30 cellular contexts compared by ENCODE assay signal in genomic region chr13:29805994-29806748, GRCh38. TPM values are rescaled to one million over a fixed set of nuclear protein-coding genes. Genes with fewer than 3 reads are reported as not detected.
DNase-seq lines count a peak whose midpoint lies in the region; ATAC-seq and TF ChIP-seq lines count a peak whose summit lies in the region.
"Had no signal": no experiment of that assay in that cellular context is flagged by ENCODE, and none has a peak within 500 bp of the region (broad histone marks: within the 10 kb centered on the region; RNA-seq: fewer than 3 reads in every experiment).

No MANE protein-coding gene starts in this region.

- peak; percentile 84 to 89 for ATAC-seq in activated CD4-positive, CD25-positive, alpha-beta regulatory T cell treated with anti-CD3 and anti-CD28 coated beads, Interleukin-2, amount 50 U/mL, for 24 hours
- ATAC-seq in activated naive CD8-positive, alpha-beta T cell treated with anti-CD3 and anti-CD28 coated beads, Interleukin-2, amount 50 U/mL, for 24 hours = peak; percentile 57
- peak; percentile 83 to 87 for ATAC-seq in activated T-cell treated with anti-CD3 and anti-CD28 coated beads, Interleukin-2, amount 50 U/mL, for 4 hours
- ATAC-seq in stimulated activated naive CD8-positive, alpha-beta T cell treated with anti-CD3 and anti-CD28 coated beads, Interleukin-15, Interleukin-2, amounts not matched to agents 100 U/mL and 50 U/mL, for 24 hours = peak; percentile 69
- ATAC-seq: HCT116, pancreas had no signal

- H3K27me3 Mint-ChIP-seq in activated naive CD8-positive, alpha-beta T cell treated with anti-CD3 and anti-CD28 coated beads, Interleukin-2, amount 50 U/mL, for 24 hours = no peaks in the 10 kb centered on the region
- H3K27me3 Mint-ChIP-seq in activated naive CD8-positive, alpha-beta T cell treated with anti-CD3 and anti-CD28 coated beads for 36 hours = no peaks in the 10 kb centered on the region
- H3K27me3 Mint-ChIP-seq in activated T-cell treated with anti-CD3 and anti-CD28 coated beads, Interleukin-2, amount 50 U/mL, for 4 hours (ENCODE audit: low read depth) = no peaks in the 10 kb centered on the region

- peaks cover 37% of the 10 kb centered on the region for H3K4me1 Mint-ChIP-seq in activated naive CD8-positive, alpha-beta T cell treated with anti-CD3 and anti-CD28 coated beads, Interleukin-2, amount 50 U/mL, for 24 hours
- peaks cover 25% of the 10 kb centered on the region for H3K4me1 Mint-ChIP-seq in activated naive CD8-positive, alpha-beta T cell treated with anti-CD3 and anti-CD28 coated beads for 36 hours
- peaks cover 37% of the 10 kb centered on the region for H3K4me1 Mint-ChIP-seq in activated T-cell treated with anti-CD3 and anti-CD28 coated beads, Interleukin-2, amount 50 U/mL, for 4 hours (ENCODE audit: low read depth)

- H3K4me3 Mint-ChIP-seq in activated naive CD8-positive, alpha-beta T cell treated with anti-CD3 and anti-CD28 coated beads, Interleukin-2, amount 50 U/mL, for 24 hours = no peak overlapping the region
- no peak overlapping the region for H3K4me3 Mint-ChIP-seq in activated naive CD8-positive, alpha-beta T cell treated with anti-CD3 and anti-CD28 coated beads for 36 hours
- no peak overlapping the region for H3K4me3 Mint-ChIP-seq in activated T-cell treated with anti-CD3 and anti-CD28 coated beads, Interleukin-2, amount 50 U/mL, for 4 hours
- H3K4me3 Mint-ChIP-seq: CD14-positive monocyte, endodermal cell, neural crest cell had no signal

- intact Hi-C loops in esophagus squamous epithelium (cut with DNase I) (no loop called here), A673 (cut with micrococcal nuclease; ENCODE audit: unreplicated experiment) (no loop called here)

- H3K4me3 ChIP-seq in esophagus squamous epithelium (no peak overlapping the region), A673 (ENCODE audit: low read depth, low read length, poor library complexity, severe bottlenecking) (no peak overlapping the region)
- H3K4me3 ChIP-seq: left ventricle myocardium inferior, pancreas, SJCRH30, transverse colon had no signal

- TF ChIP-seq CTCF in esophagus squamous epithelium (IDR thresholded peaks at IDR 0.05) (no peak), A673 (conservative IDR thresholded peaks at IDR 0.05; ENCODE audit: low read depth, low read length) (no peak)

- H3K27me3 ChIP-seq in esophagus squamous epithelium (no peaks in the 10 kb centered on the region), A673 (replicated peaks; ENCODE audit: insufficient read depth, low read depth, low read length, poor library complexity) (no peaks in the 10 kb centered on the region)
- H3K27me3 ChIP-seq: brain microvascular endothelial cell, pancreas, SJCRH30, transverse colon had no signal

- H3K4me1 ChIP-seq in esophagus squamous epithelium (peaks cover 0 to 23% (median 0%) of the 10 kb centered on the region in 3 donors), A673 (ENCODE audit: insufficient read depth, low read length, poor library complexity, severe bottlenecking) (no peaks in the 10 kb centered on the region)
- H3K4me1 ChIP-seq: SJCRH30 had no signal

- H3K36me3 ChIP-seq in esophagus squamous epithelium (no peaks in the 10 kb centered on the region), A673 (ENCODE audit: insufficient read depth, low read length, poor library complexity, severe bottlenecking) (no peaks in the 10 kb centered on the region)
- H3K36me3 ChIP-seq: brain microvascular endothelial cell, left ventricle myocardium inferior, pancreas, SJCRH30, transverse colon had no signal

- no peak for DNase-seq in activated CD4-positive, CD25-positive, alpha-beta regulatory T cell treated with anti-CD3 and anti-CD28 coated beads, Interleukin-2, amount 50 U/mL, for 72 hours
- no peak for DNase-seq in activated naive CD8-positive, alpha-beta T cell treated with anti-CD3 and anti-CD28 coated beads, Interleukin-2, amount 50 U/mL, for 24 hours
- DNase-seq in activated naive CD8-positive, alpha-beta T cell treated with anti-CD3 and anti-CD28 coated beads for 36 hours = no peak
- DNase-seq in activated T-cell treated with anti-CD3 and anti-CD28 coated beads, Interleukin-2, amount 50 U/mL, for 4 hours = no peak
- DNase-seq in stimulated activated naive CD8-positive, alpha-beta T cell treated with anti-CD3 and anti-CD28 coated beads, Interleukin-15, Interleukin-2, amounts not matched to agents 100 U/mL and 50 U/mL, for 24 hours = no peak
- DNase-seq in esophagus squamous epithelium (lab: John Stamatoyannopoulos, UW) (no peak), A673 (ENCODE audit: low spot score) (no peak)
- DNase-seq: 8988T; activated CD4-positive, alpha-beta T cell treated with anti-CD3 and anti-CD28 coated beads, Interleukin-2, amount 50 U/mL, for 1 hour; activated CD8-positive, alpha-beta memory T cell treated with anti-CD3 and anti-CD28 coated beads, Interleukin-2, amount 50 U/mL, for 48 hours; activated gamma-delta T cell treated with Interleukin-2 at 50 U/mL for 16 hours; amygdala; brain microvascular endothelial cell; cerebellar nuclear complex; dermis blood vessel endothelial cell; endodermal cell; left ventricle myocardium inferior; mesendoderm; NCI-H1694 treated with DMSO at 0.1 percent for 48 hours; NCI-H446 treated with DMSO at 0.1 percent for 48 hours; pancreas; RPMI8226; SJCRH30; SW 1271; T-helper 9 cell; transverse colon had no signal

- POLR2A ChIA-PET in A673 (lab: Charles Lee; ENCODE audit: low non-redundant PET) = no interaction called here

- CTCF ChIA-PET in A673 (lab: Charles Lee) = no interaction called here

- TF ChIP-seq POLR2A in esophagus squamous epithelium (IDR thresholded peaks at IDR 0.05) = no peak

- no peaks in the 10 kb centered on the region for H3K9me3 Mint-ChIP-seq in activated naive CD8-positive, alpha-beta T cell treated with anti-CD3 and anti-CD28 coated beads, Interleukin-2, amount 50 U/mL, for 24 hours
- no peaks in the 10 kb centered on the region for H3K9me3 Mint-ChIP-seq in activated naive CD8-positive, alpha-beta T cell treated with anti-CD3 and anti-CD28 coated beads for 36 hours
- H3K9me3 Mint-ChIP-seq in activated T-cell treated with anti-CD3 and anti-CD28 coated beads, Interleukin-2, amount 50 U/mL, for 4 hours = no peaks in the 10 kb centered on the region
- H3K9me3 Mint-ChIP-seq: CD14-positive monocyte, endodermal cell, neural crest cell had no signal

- H3K36me3 Mint-ChIP-seq in activated naive CD8-positive, alpha-beta T cell treated with anti-CD3 and anti-CD28 coated beads, Interleukin-2, amount 50 U/mL, for 24 hours (ENCODE audit: low read depth) = no peaks in the 10 kb centered on the region
- H3K36me3 Mint-ChIP-seq in activated naive CD8-positive, alpha-beta T cell treated with anti-CD3 and anti-CD28 coated beads for 36 hours = no peaks in the 10 kb centered on the region
- H3K36me3 Mint-ChIP-seq in activated T-cell treated with anti-CD3 and anti-CD28 coated beads, Interleukin-2, amount 50 U/mL, for 4 hours (ENCODE audit: insufficient read depth) = peaks cover 3% of the 10 kb centered on the region

- H3K27ac Mint-ChIP-seq in activated naive CD8-positive, alpha-beta T cell treated with anti-CD3 and anti-CD28 coated beads, Interleukin-2, amount 50 U/mL, for 24 hours = no peak overlapping the region
- no peak overlapping the region for H3K27ac Mint-ChIP-seq in activated naive CD8-positive, alpha-beta T cell treated with anti-CD3 and anti-CD28 coated beads for 36 hours
- H3K27ac Mint-ChIP-seq: CD14-positive monocyte, endodermal cell had no signal

- H3K27ac ChIP-seq in esophagus squamous epithelium (no peak overlapping the region), A673 (ENCODE audit: low read depth, low read length, poor library complexity, severe bottlenecking) (no peak overlapping the region)
- H3K27ac ChIP-seq: brain microvascular endothelial cell, left ventricle myocardium inferior, SJCRH30, transverse colon had no signal

- 66 to 78% methylated on average over 6 of the region's 6 CpGs for WGBS in esophagus squamous epithelium, 2 donors

- H3K9me3 ChIP-seq in esophagus squamous epithelium (no peaks in the 10 kb centered on the region), A673 (ENCODE audit: low read depth, low read length, poor library complexity, severe bottlenecking) (no peaks in the 10 kb centered on the region)
- H3K9me3 ChIP-seq: pancreas, SJCRH30, transverse colon had no signal

- BruUV-seq in A673 (replicated peaks; lab: Mats Ljungman, UMichigan) = no TSS peak

RNA-seq across cellular contexts. Expression of gene UBL3, which starts 44.2 kb away (rescaled TPM):
- 1 to 10 TPM; 7.7 to 8.0 TPM for total RNA-seq in activated naive CD8-positive, alpha-beta T cell treated with anti-CD3 and anti-CD28 coated beads for 36 hours
- 10 to 100 TPM; 12.3 to 14.1 (median 14.1) TPM for total RNA-seq in activated T-cell treated with anti-CD3 and anti-CD28 coated beads, Interleukin-2, amount 50 U/mL, for 4 hours
- total RNA-seq in esophagus squamous epithelium (10 to 100 TPM; 28.1 to 47.1 (median 35.4) TPM), A673 (2021) (12.0 and 13.0 TPM in 2 replicates)
